ENCODE assay signal across 17 cellular contexts in genomic region chr2:99611034-99611433, GRCh38.
DNase-seq lines count a peak whose midpoint lies in the region; ATAC-seq, FAIRE-seq and TF ChIP-seq lines count a peak whose summit lies in the region.
"Had no signal": no experiment of that assay in that cellular context is flagged by ENCODE, and none has a peak within 500 bp of the region (broad histone marks: within the 10 kb centered on the region; RNA-seq: fewer than 3 reads in every experiment).

No MANE protein-coding gene starts in this region.

- H3K4me3 ChIP-seq in A549, result no peak overlapping the region
- no peak overlapping the region for H3K4me3 ChIP-seq in hepatocyte

- H3K4me3 Mint-ChIP-seq in activated B cell treated with CpG ODN at 0.5 μM for 24 hours (no peak overlapping the region), naive B cell (peak overlapping the region in 2 of 8 donors; percentile 13 to 46)
- no peak overlapping the region for H3K4me3 Mint-ChIP-seq in stimulated activated naive B cell treated with anti-CD40 and anti-IgM and Interleukin-4, amounts not matched to agents 10 μg/mL and 1 μg/mL and 100 μg/mL, for 72 hours
- H3K4me3 Mint-ChIP-seq: CD4-positive, alpha-beta T cell; H9 had no signal

- H3K9me3 Mint-ChIP-seq in activated B cell treated with CpG ODN at 0.5 μM for 24 hours, result no peaks in the 10 kb centered on the region
- no peaks in the 10 kb centered on the region for H3K9me3 Mint-ChIP-seq in naive B cell
- peaks cover 0 to 4% of the 10 kb centered on the region in 2 donors for H3K9me3 Mint-ChIP-seq in stimulated activated naive B cell treated with anti-CD40 and anti-IgM and Interleukin-4, amounts not matched to agents 10 μg/mL and 1 μg/mL and 100 μg/mL, for 72 hours
- H3K9me3 Mint-ChIP-seq: CD4-positive, alpha-beta T cell; H9 had no signal

- no peak for TF ChIP-seq POLR2A in A549 (IDR thresholded peaks at IDR 0.05; ENCODE audit: low read length)

- no peaks in the 10 kb centered on the region for H3K36me3 ChIP-seq in hepatocyte (replicated peaks; ENCODE audit: insufficient read depth, low read depth)

- TF ChIP-seq RAD21 in A549 (conservative IDR thresholded peaks at IDR 0.05 in 1 of 2, IDR thresholded peaks at IDR 0.05 in 1 of 2), result no peak

- H3K4me1 ChIP-seq in A549 (no peaks in the 10 kb centered on the region), hepatocyte (ENCODE audit: insufficient read depth) (no peaks in the 10 kb centered on the region)

- H4K20me1 ChIP-seq in hepatocyte (ENCODE audit: insufficient read depth, poor library complexity, severe bottlenecking), result no peaks in the 10 kb centered on the region

- DNase-seq in A549 (ENCODE audit: low read depth in 1 of 2, low spot score in 1 of 2), result no peak
- no peak for DNase-seq in activated B cell treated with CpG ODN at 0.5 μM for 24 hours
- no peak for DNase-seq in naive B cell
- DNase-seq in stimulated activated naive B cell treated with anti-CD40 and anti-IgM and Interleukin-4, amounts not matched to agents 10 μg/mL and 1 μg/mL and 100 μg/mL, for 72 hours, result no peak
- no peak for DNase-seq in hepatocyte (ENCODE audit: low spot score)
- no peak for DNase-seq in NCI-H1092 treated with DMSO at 0.1 percent for 48 hours (lab: John Stamatoyannopoulos, UW)
- no peak for DNase-seq in AG08396 (ENCODE audit: low spot score)
- DNase-seq: ACHN; AML-193; Caco-2; CD4-positive, alpha-beta T cell; DMS153; DMS79; GDM1; H9 had no signal

- CTCF ChIA-PET in A549 (lab: Yijun Ruan, JAX) (interaction anchor here (0.8 to 1.3 kb wide), 2 partner anchors 13 to 52 kb away, joined by 3 to 4 read pairs; no protein-coding TSS in a partner anchor), activated B cell treated with CpG ODN at 0.5 μM for 24 hours (lab: Charles Lee) (no interaction called here)

- no peak overlapping the region for H3K4me2 ChIP-seq in A549
- no peak overlapping the region for H3K4me2 ChIP-seq in hepatocyte

- no peak for ATAC-seq in A549
- ATAC-seq in activated B cell treated with CpG ODN at 0.5 μM for 24 hours (ENCODE audit: low read depth), result no peak
- ATAC-seq in naive B cell (ENCODE audit: low read depth in 2 of 2), result no peak
- ATAC-seq in stimulated activated naive B cell treated with anti-CD40 and anti-IgM and Interleukin-4, amounts not matched to agents 10 μg/mL and 1 μg/mL and 100 μg/mL, for 72 hours (replicated peaks), result no peak

- no peaks in the 10 kb centered on the region for H3K27me3 Mint-ChIP-seq in activated B cell treated with CpG ODN at 0.5 μM for 24 hours
- no peaks in the 10 kb centered on the region for H3K27me3 Mint-ChIP-seq in naive B cell
- H3K27me3 Mint-ChIP-seq in stimulated activated naive B cell treated with anti-CD40 and anti-IgM and Interleukin-4, amounts not matched to agents 10 μg/mL and 1 μg/mL and 100 μg/mL, for 72 hours, result no peaks in the 10 kb centered on the region
- H3K27me3 Mint-ChIP-seq: CD4-positive, alpha-beta T cell had no signal

- no peaks in the 10 kb centered on the region for H3K27me3 ChIP-seq in hepatocyte

- peaks cover 41% of the 10 kb centered on the region for H3K4me1 Mint-ChIP-seq in activated B cell treated with CpG ODN at 0.5 μM for 24 hours
- peaks cover 32 to 62% (median 56%) of the 10 kb centered on the region in 3 donors for H3K4me1 Mint-ChIP-seq in naive B cell
- peaks cover 22 to 38% of the 10 kb centered on the region in 2 donors for H3K4me1 Mint-ChIP-seq in stimulated activated naive B cell treated with anti-CD40 and anti-IgM and Interleukin-4, amounts not matched to agents 10 μg/mL and 1 μg/mL and 100 μg/mL, for 72 hours
- H3K4me1 Mint-ChIP-seq: H9 had no signal

- H3K9me2 ChIP-seq in hepatocyte (replicated peaks; ENCODE audit: insufficient read depth), result no peaks in the 10 kb centered on the region

- H3K27ac Mint-ChIP-seq in activated B cell treated with CpG ODN at 0.5 μM for 24 hours (peak overlapping the region; percentile 66), naive B cell (peak overlapping the region in 5 of 6 donors; percentile 57 to 89 (median 86))
- peak overlapping the region; percentile 65 for H3K27ac Mint-ChIP-seq in stimulated activated naive B cell treated with anti-CD40 and anti-IgM and Interleukin-4, amounts not matched to agents 10 μg/mL and 1 μg/mL and 100 μg/mL, for 72 hours
- H3K27ac Mint-ChIP-seq: CD4-positive, alpha-beta T cell; H9 had no signal

- H3K36me3 Mint-ChIP-seq in activated B cell treated with CpG ODN at 0.5 μM for 24 hours (ENCODE audit: low read depth) (peaks cover 43% of the 10 kb centered on the region), naive B cell (no peaks in the 10 kb centered on the region)
- H3K36me3 Mint-ChIP-seq in stimulated activated naive B cell treated with anti-CD40 and anti-IgM and Interleukin-4, amounts not matched to agents 10 μg/mL and 1 μg/mL and 100 μg/mL, for 72 hours, result peaks cover 17 to 24% of the 10 kb centered on the region in 2 donors

- no peak for TF ChIP-seq EP300 in A549 (IDR thresholded peaks at IDR 0.05)

- TF ChIP-seq CTCF in A549 (IDR thresholded peaks at IDR 0.05), result no peak
- no peak for TF ChIP-seq CTCF in activated B cell treated with CpG ODN at 0.5 μM for 24 hours (IDR thresholded peaks at IDR 0.05)
- TF ChIP-seq CTCF in hepatocyte (IDR thresholded peaks at IDR 0.05; ENCODE audit: poor library complexity), result no peak

- no peak overlapping the region for H2AFZ ChIP-seq in hepatocyte

- WGBS in A549 (ENCODE audit: missing lambda C conversion rate), result 48% methylated on average over 2 of the region's 2 CpGs
- WGBS in hepatocyte (ENCODE audit: low lambda C conversion rate, missing lambda C conversion rate), result 58% methylated on average over 2 of the region's 2 CpGs

- POLR2A ChIA-PET in A549 (lab: Yijun Ruan, JAX) (no interaction called here), activated B cell treated with CpG ODN at 0.5 μM for 24 hours (lab: Charles Lee) (no interaction called here)

- no peak for FAIRE-seq in A549 (lab: Jason Lieb, UNC)
- FAIRE-seq: H1 had no signal

- H3K27ac ChIP-seq in A549 (no peak overlapping the region), hepatocyte (no peak overlapping the region)
- H3K27ac ChIP-seq: C4-2B had no signal

- H3K79me2 ChIP-seq in hepatocyte, result no peaks in the 10 kb centered on the region

- H3K9me3 ChIP-seq in A549 (no peaks in the 10 kb centered on the region), hepatocyte (ENCODE audit: low read depth) (no peaks in the 10 kb centered on the region)
- H3K9me3 ChIP-seq: Caco-2 had no signal

- intact Hi-C loops in activated B cell treated with CpG ODN at 0.5 μM for 24 hours (cut with micrococcal nuclease), result no loop called here

TF ChIP-seq in A549, 52 proteins besides CTCF, POLR2A, EP300 and RAD21:
- TF ChIP-seq SREBF2 (IDR thresholded peaks at IDR 0.05) (no peak), CHD4 (IDR thresholded peaks at IDR 0.05; ENCODE audit: borderline replicate concordance) (no peak), FOXS1 (CRISPR knock-in tag; IDR thresholded peaks at IDR 0.05) (no peak), NR3C1 (IDR thresholded peaks at IDR 0.05) (no peak), HOXB5 (CRISPR knock-in tag; IDR thresholded peaks at IDR 0.05) (no peak), ZNF302 (CRISPR knock-in tag; IDR thresholded peaks at IDR 0.05) (no peak), ATOH8 (CRISPR knock-in tag; IDR thresholded peaks at IDR 0.05; ENCODE audit: low read depth) (no peak), MAFK (IDR thresholded peaks at IDR 0.05; ENCODE audit: partially characterized antibody) (peak; percentile 44)
